Comparison of ENCODE assay signal across 8 cellular contexts in genomic region chr18:46096651-46097300, GRCh38. TPM values are rescaled to one million over a fixed set of nuclear protein-coding genes. Genes with fewer than 3 reads are reported as not detected.
DNase-seq lines count a peak whose midpoint lies in the region; ATAC-seq and TF ChIP-seq lines count a peak whose summit lies in the region.

No MANE protein-coding gene starts in this region.

- peak overlapping the region; percentile 89 to 99 (median 98) for H3K27ac Mint-ChIP-seq in CD8-positive, alpha-beta memory T cell
- H3K27ac Mint-ChIP-seq in central memory CD8-positive, alpha-beta T cell (ENCODE audit: low read depth), result peak overlapping the region; percentile 85

- POLR2A ChIA-PET in CD8-positive, alpha-beta memory T cell (lab: Charles Lee), result interaction anchor here (0.7 to 1.1 kb wide), 2 partner anchors 17 to 1053 kb away, joined by 3 to 5 read pairs; no protein-coding TSS in a partner anchor

- peaks cover 1% of the 10 kb centered on the region for H3K36me3 ChIP-seq in CD8-positive, alpha-beta memory T cell (ENCODE audit: insufficient read depth, low read length)
- H3K36me3 ChIP-seq in KMS-11 (ENCODE audit: insufficient read depth) (peaks cover 23% of the 10 kb centered on the region), mesodermal cell (ENCODE audit: control insufficient read depth, insufficient read depth, low read length) (peaks cover 41% of the 10 kb centered on the region)

- peak overlapping the region; percentile 95 for H3K9ac ChIP-seq in KMS-11

- no peak overlapping the region for H2AFZ ChIP-seq in KMS-11 (ENCODE audit: low read depth)

- H3K9me3 ChIP-seq in CD8-positive, alpha-beta memory T cell (ENCODE audit: low read length), result no peaks in the 10 kb centered on the region
- H3K9me3 ChIP-seq in mesodermal cell (ENCODE audit: control insufficient read depth, low read length), result no peaks in the 10 kb centered on the region

- peak overlapping the region; percentile 83 for H3K27ac ChIP-seq in CD8-positive, alpha-beta memory T cell (ENCODE audit: low read depth, low read length)
- H3K27ac ChIP-seq in KMS-11, result peak overlapping the region; percentile 97
- H3K27ac ChIP-seq in mesodermal cell (ENCODE audit: low read depth, low read length, severe bottlenecking), result peak overlapping the region; percentile 88

- DNase-seq in CD8-positive, alpha-beta memory T cell, result peak in 1 of 5 donors; percentile 6
- no peak for DNase-seq in central memory CD8-positive, alpha-beta T cell (ENCODE audit: low spot score in 2 of 2)
- DNase-seq in omental fat pad (ENCODE audit: low spot score) (no peak), NCI-H128 (lab: John Stamatoyannopoulos, UW; ENCODE audit: unreplicated experiment) (no peak), DMS153 treated with DMSO at 0.1 percent for 48 hours (lab: John Stamatoyannopoulos, UW; ENCODE audit: unreplicated experiment) (no peak)

- H3K4me3 Mint-ChIP-seq in CD8-positive, alpha-beta memory T cell, result peak overlapping the region; percentile 97 to 99 (median 98)
- peak overlapping the region; percentile 95 for H3K4me3 Mint-ChIP-seq in central memory CD8-positive, alpha-beta T cell

- 24 to 46% methylated on average over 9 to 13 of the region's 22 CpGs for WGBS in mesodermal cell (ENCODE audit: insufficient coverage in 2 of 2), 2 experiments

- H3K27me3 ChIP-seq in CD8-positive, alpha-beta memory T cell (ENCODE audit: insufficient read depth, low read length, poor library complexity, severe bottlenecking), result no peaks in the 10 kb centered on the region
- H3K27me3 ChIP-seq in KMS-11 (ENCODE audit: insufficient read depth, low read depth), result no peaks in the 10 kb centered on the region

- H3K4me1 Mint-ChIP-seq in CD8-positive, alpha-beta memory T cell, result peaks cover 33 to 51% (median 39%) of the 10 kb centered on the region in 3 donors
- peaks cover 26% of the 10 kb centered on the region for H3K4me1 Mint-ChIP-seq in central memory CD8-positive, alpha-beta T cell

- H3K36me3 Mint-ChIP-seq in CD8-positive, alpha-beta memory T cell, result peaks cover 4 to 38% (median 5%) of the 10 kb centered on the region in 3 donors
- peaks cover 38% of the 10 kb centered on the region for H3K36me3 Mint-ChIP-seq in central memory CD8-positive, alpha-beta T cell (ENCODE audit: insufficient read depth)

- no peak for ATAC-seq in central memory CD8-positive, alpha-beta T cell (replicated peaks; ENCODE audit: extremely low read depth, poor library complexity, severe bottlenecking)
- ATAC-seq in omental fat pad (ENCODE audit: low FRiP score) (no peak), HG03521 (IDR thresholded peaks at IDR 0.05; ENCODE audit: unreplicated experiment) (no peak)

- peaks cover 20% of the 10 kb centered on the region for H4K20me1 ChIP-seq in KMS-11 (ENCODE audit: insufficient read depth)

- peaks cover 31% of the 10 kb centered on the region for H3K4me1 ChIP-seq in CD8-positive, alpha-beta memory T cell (ENCODE audit: insufficient read depth, low read length)
- H3K4me1 ChIP-seq in KMS-11 (ENCODE audit: low read depth, poor library complexity, severe bottlenecking) (peaks cover 43% of the 10 kb centered on the region), mesodermal cell (ENCODE audit: control insufficient read depth, insufficient read depth, low read length, poor library complexity, severe bottlenecking) (peaks cover 7% of the 10 kb centered on the region)

- H3K9me3 Mint-ChIP-seq in CD8-positive, alpha-beta memory T cell, result no peaks in the 10 kb centered on the region
- H3K9me3 Mint-ChIP-seq in central memory CD8-positive, alpha-beta T cell, result no peaks in the 10 kb centered on the region

- TF ChIP-seq CTCF in KMS-11 (conservative IDR thresholded peaks at IDR 0.05; ENCODE audit: low read depth, low read length) (no peak), omental fat pad (IDR thresholded peaks at IDR 0.05) (no peak)

- CTCF ChIA-PET in CD8-positive, alpha-beta memory T cell (lab: Charles Lee), result interaction anchor here (0.8 to 1.3 kb wide), 4 partner anchors 14 to 439 kb away, joined by 3 to 7 read pairs (median 4); no protein-coding TSS in a partner anchor

- peak overlapping the region; percentile 56 for H3K4me2 ChIP-seq in KMS-11

- no peaks in the 10 kb centered on the region for H3K27me3 Mint-ChIP-seq in CD8-positive, alpha-beta memory T cell
- H3K27me3 Mint-ChIP-seq in central memory CD8-positive, alpha-beta T cell, result no peaks in the 10 kb centered on the region

- peak overlapping the region; percentile 79 for H3K4me3 ChIP-seq in CD8-positive, alpha-beta memory T cell (ENCODE audit: low read length)
- H3K4me3 ChIP-seq in KMS-11 (IDR thresholded peaks at IDR 0.05; ENCODE audit: insufficient read depth, low read depth, low read length), result no peak overlapping the region
- peak overlapping the region; percentile 91 for H3K4me3 ChIP-seq in mesodermal cell (ENCODE audit: extremely low read depth, insufficient read depth, low read length, poor library complexity, severe bottlenecking)

- peaks cover 63% of the 10 kb centered on the region for H3K79me2 ChIP-seq in KMS-11 (ENCODE audit: insufficient read depth, low read depth)

RNA-seq across cellular contexts. Expression of gene ATP5F1A, which starts 1.3 kb away (rescaled TPM):
- total RNA-seq in CD8-positive, alpha-beta memory T cell, result 100 to 1,000 TPM; 456 to 468 TPM
- 409 TPM for polyA plus RNA-seq in CD8-positive, alpha-beta memory T cell
- polyA plus RNA-seq in mesodermal cell (2013, experiment 1 of 2), result 611 TPM
- 595 TPM for polyA plus RNA-seq in mesodermal cell (2013, experiment 2 of 2)
- 100 to 1,000 TPM; 322 to 491 (median 393) TPM for total RNA-seq in omental fat pad

RNA-seq across cellular contexts. Expression of gene HAUS1, which starts 7.4 kb away (rescaled TPM):
- total RNA-seq in CD8-positive, alpha-beta memory T cell, result 10 to 100 TPM; 52.5 to 53.3 TPM
- polyA plus RNA-seq in CD8-positive, alpha-beta memory T cell, result 43.2 TPM
- polyA plus RNA-seq in mesodermal cell (2013, experiment 1 of 2), result 77.1 TPM
- 98.4 TPM for polyA plus RNA-seq in mesodermal cell (2013, experiment 2 of 2)
- 10 to 100 TPM; 23.4 to 28.5 (median 27.3) TPM for total RNA-seq in omental fat pad

RNA-seq across cellular contexts. Expression of gene PSTPIP2, which starts 24.7 kb away (rescaled TPM):
- 10 to 100 TPM; 24.9 to 25.3 TPM for total RNA-seq in CD8-positive, alpha-beta memory T cell
- 11.0 TPM for polyA plus RNA-seq in CD8-positive, alpha-beta memory T cell
- 20.4 TPM for polyA plus RNA-seq in mesodermal cell (2013, experiment 1 of 2)
- 22.4 TPM for polyA plus RNA-seq in mesodermal cell (2013, experiment 2 of 2)
- 10 to 100 TPM in 2 of 4 donors, 1 to 10 TPM in 2; 4.4 to 17.0 (median 8.2) TPM for total RNA-seq in omental fat pad
